11 cellular contexts compared by ENCODE assay signal in genomic region chr1:151455966-151456365, GRCh38. TPM values are rescaled to one million over a fixed set of nuclear protein-coding genes. Genes with fewer than 3 reads are reported as not detected.
A peak's percentile ranks its signal among the peaks of the same experiment; 100 is the strongest.
DNase-seq lines count a peak whose midpoint lies in the region; ATAC-seq and TF ChIP-seq lines count a peak whose summit lies in the region.
"Had no signal": no experiment of that assay in that cellular context is flagged by ENCODE, and none has a peak within 500 bp of the region (broad histone marks: within the 10 kb centered on the region; RNA-seq: fewer than 3 reads in every experiment).

No MANE protein-coding gene starts in this region.

- H3K36me3 ChIP-seq in A673 (ENCODE audit: insufficient read depth, low read length, poor library complexity, severe bottlenecking): peaks cover 17% of the 10 kb centered on the region
- H3K36me3 ChIP-seq in OCI-LY7 (ENCODE audit: insufficient read depth, low read length): peaks cover 32% of the 10 kb centered on the region
- H3K36me3 ChIP-seq in left lung: peaks cover 0 to 3% of the 10 kb centered on the region in 2 donors
- H3K36me3 ChIP-seq: ovary had no signal

- POLR2A ChIA-PET in A673 (lab: Charles Lee; ENCODE audit: low non-redundant PET) (no interaction called here), OCI-LY7 (lab: Charles Lee) (interaction anchor here (0.5 to 1.0 kb wide), 5 partner anchors 9 to 107 kb away, joined by 3 to 6 read pairs (median 4); no protein-coding TSS in a partner anchor)

- BruUV-seq in A673 (replicated peaks; lab: Mats Ljungman, UMichigan) (no TSS peak), OCI-LY7 (replicated peaks; lab: Mats Ljungman, UMichigan) (TSS peak; percentile 38)

- peaks cover 15% of the 10 kb centered on the region for H3K4me1 ChIP-seq in A673 (ENCODE audit: insufficient read depth, low read length, poor library complexity, severe bottlenecking)
- peaks cover 39% of the 10 kb centered on the region for H3K4me1 ChIP-seq in OCI-LY7 (ENCODE audit: insufficient read depth, low read length, poor library complexity, severe bottlenecking)
- peaks cover 4 to 36% of the 10 kb centered on the region in 2 donors for H3K4me1 ChIP-seq in left lung

- peaks cover 10 to 25% (median 23%) of the 10 kb centered on the region in 3 donors for H3K27me3 Mint-ChIP-seq in immature natural killer cell (ENCODE audit: low read depth in 3 of 3)

- H3K9me3 ChIP-seq in A673 (ENCODE audit: low read depth, low read length, poor library complexity, severe bottlenecking): no peaks in the 10 kb centered on the region
- H3K9me3 ChIP-seq in OCI-LY7 (ENCODE audit: low read length): no peaks in the 10 kb centered on the region
- no peaks in the 10 kb centered on the region for H3K9me3 ChIP-seq in left lung
- H3K9me3 ChIP-seq: ovary had no signal

- intact Hi-C loops in A673 (cut with micrococcal nuclease; ENCODE audit: unreplicated experiment) (no loop called here), OCI-LY7 (cut with micrococcal nuclease; ENCODE audit: unreplicated experiment) (no loop called here), left lung (cut with DNase I) (no loop called here)

- peaks cover 0 to 2% (median 0%) of the 10 kb centered on the region in 6 donors for H3K9me3 Mint-ChIP-seq in immature natural killer cell

- CTCF ChIA-PET in A673 (lab: Charles Lee): no interaction called here
- CTCF ChIA-PET in OCI-LY7 (lab: Charles Lee; ENCODE audit: unreplicated experiment): interaction anchor here (0.6 kb wide), 1 partner anchor 8 kb away, joined by 3 read pairs; no protein-coding TSS in a partner anchor

- no peak for ATAC-seq in GM19395 (IDR thresholded peaks at IDR 0.05; ENCODE audit: unreplicated experiment)
- ATAC-seq in left lung: no peak
- ATAC-seq: SK-N-SH treated with all-trans-retinoic acid at 6 μM for 48 hours had no signal

- peak overlapping the region; percentile 98 for H3K4me2 ChIP-seq in OCI-LY7 (ENCODE audit: low read length)

- peaks cover 30% of the 10 kb centered on the region for H4K20me1 ChIP-seq in OCI-LY7 (ENCODE audit: insufficient read depth, low read length)

- H3K4me1 Mint-ChIP-seq in immature natural killer cell: peaks cover 23 to 50% of the 10 kb centered on the region in 2 donors

- peaks cover 74% of the 10 kb centered on the region for H3K79me2 ChIP-seq in OCI-LY7 (ENCODE audit: insufficient read depth, low read depth, low read length)

- H3K4me3 Mint-ChIP-seq in immature natural killer cell: peak overlapping the region in 1 of 5 donors; percentile 21

- H3K9me2 ChIP-seq in OCI-LY7 (ENCODE audit: insufficient read depth, low read length): no peaks in the 10 kb centered on the region

- H3K4me3 ChIP-seq in A673 (ENCODE audit: low read depth, low read length, poor library complexity, severe bottlenecking): no peak overlapping the region
- peak overlapping the region; percentile 79 for H3K4me3 ChIP-seq in OCI-LY7 (ENCODE audit: low read depth, low read length, poor library complexity, severe bottlenecking)
- H3K4me3 ChIP-seq in left lung: no peak overlapping the region
- H3K4me3 ChIP-seq: ovary had no signal

- DNase-seq in A673 (ENCODE audit: low spot score): no peak
- DNase-seq in OCI-LY7 (ENCODE audit: low spot score): no peak
- no peak for DNase-seq in immature natural killer cell
- no peak for DNase-seq in inferior parietal cortex (ENCODE audit: extremely low spot score)
- DNase-seq in left lung: no peak
- DNase-seq: ACHN; NCI-H1048; ovary; stimulated activated CD4-positive, alpha-beta T cell treated with anti-CD3 and anti-CD28 coated beads, Interleukin-15, amount 100 ng/mL, for 24 hours had no signal

- H3K36me3 Mint-ChIP-seq in immature natural killer cell: no peaks in the 10 kb centered on the region

- no peak overlapping the region for H2AFZ ChIP-seq in OCI-LY7 (ENCODE audit: low read length)

- TF ChIP-seq CTCF in A673 (conservative IDR thresholded peaks at IDR 0.05; ENCODE audit: low read depth, low read length) (no peak), OCI-LY7 (conservative IDR thresholded peaks at IDR 0.05; ENCODE audit: low read length) (no peak), left lung (IDR thresholded peaks at IDR 0.05) (no peak)

- H3K27me3 ChIP-seq in A673 (replicated peaks; ENCODE audit: insufficient read depth, low read depth, low read length, poor library complexity) (no peaks in the 10 kb centered on the region), left lung (no peaks in the 10 kb centered on the region)
- H3K27me3 ChIP-seq: ovary had no signal

- H3K27ac Mint-ChIP-seq in immature natural killer cell: peak overlapping the region in 5 of 6 donors; percentile 28 to 89 (median 72)

- H3K27ac ChIP-seq in A673 (ENCODE audit: low read depth, low read length, poor library complexity, severe bottlenecking) (peak overlapping the region; percentile 39), OCI-LY7 (ENCODE audit: low read depth, low read length, poor library complexity, severe bottlenecking) (no peak overlapping the region), left lung (peak overlapping the region in 1 of 2 donors; percentile 86)
- H3K27ac ChIP-seq: ovary had no signal

RNA-seq across cellular contexts. Expression of gene POGZ, which starts 3.3 kb away (rescaled TPM):
- total RNA-seq in A673 (2021) (98.4 and 102 TPM in 2 replicates), OCI-LY7 (2022) (118 and 130 TPM in 2 replicates), left lung (10 to 100 TPM; 65.6 to 73.4 TPM)
- 47.7 and 72.0 TPM in 2 replicates for total RNA-seq in OCI-LY7 (2014; rRNA removed; shearing (Covaris generic))
- 1 to 10 TPM; 3.8 to 8.5 (median 6.7) TPM for polyA plus RNA-seq in immature natural killer cell

RNA-seq across cellular contexts. Expression of gene CGN, which starts 55.2 kb away (rescaled TPM):
- 2.6 and 4.1 TPM in 2 replicates for total RNA-seq in A673 (2021)
- 1.7 and 2.5 TPM in 2 replicates for total RNA-seq in OCI-LY7 (2014; rRNA removed; shearing (Covaris generic))
- total RNA-seq in OCI-LY7 (2022): 5.5 TPM in 2 replicates
- polyA plus RNA-seq in immature natural killer cell: under 1 TPM in 1 of 3 donors, not detected in 2; 0.87 TPM
- total RNA-seq in left lung: 10 to 100 TPM; 55.0 to 83.0 TPM

RNA-seq across cellular contexts. Expression of gene PSMB4, which starts 56.6 kb away (rescaled TPM):
- 553 and 565 TPM in 2 replicates for total RNA-seq in A673 (2021)
- 230 and 301 TPM in 2 replicates for total RNA-seq in OCI-LY7 (2014; rRNA removed; shearing (Covaris generic))
- 240 and 242 TPM in 2 replicates for total RNA-seq in OCI-LY7 (2022)
- polyA plus RNA-seq in immature natural killer cell: 10 to 100 TPM; 64.4 to 90.7 (median 71.4) TPM
- 100 to 1,000 TPM; 166 to 249 TPM for total RNA-seq in left lung

Comparison
In these comparisons a context has a peak if more than half of its experiments do, and no peak if none do; other contexts are left out.
1. RNA of gene CGN, which starts 55.2 kb away (total RNA-seq): 55.0 to 83.0 TPM in left lung; 1.7 to 5.5 TPM in OCI-LY7 and 2.6 to 4.1 TPM in A673; every median in the first group is over 4 times any median in the second.